2 cellular contexts compared by ENCODE assay signal in genomic region chr6:105789935-105790334, GRCh38.
TF ChIP-seq lines count a peak whose summit lies in the region.

No MANE protein-coding gene starts in this region.

TF ChIP-seq in IMR-90, 13 proteins besides CTCF, POLR2A, EP300 and RAD21 (continued from another document):
- TF ChIP-seq CEBPB (IDR thresholded peaks at IDR 0.05; ENCODE audit: low read depth, low read length) (no peak), FOS (IDR thresholded peaks at IDR 0.05; ENCODE audit: low read depth, low read length) (no peak), SMC3 (IDR thresholded peaks at IDR 0.05; ENCODE audit: low read depth, low read length) (no peak), RFX5 (IDR thresholded peaks at IDR 0.05; ENCODE audit: low read depth, low read length) (no peak), ELK1 (IDR thresholded peaks at IDR 0.05; ENCODE audit: borderline replicate concordance, low read depth, low read length) (no peak), MAZ (IDR thresholded peaks at IDR 0.05; ENCODE audit: borderline replicate concordance, low read depth, low read length) (no peak), MXI1 (IDR thresholded peaks at IDR 0.05; ENCODE audit: borderline replicate concordance, low read depth, low read length) (no peak), MAFK (IDR thresholded peaks at IDR 0.05; ENCODE audit: low read depth, low read length) (no peak), USF2 (IDR thresholded peaks at IDR 0.05; ENCODE audit: low read depth, low read length) (no peak)

TF ChIP-seq in K562, 482 proteins besides CTCF, POLR2A, EP300 and RAD21:
- TF ChIP-seq PKNOX1 (IDR thresholded peaks at IDR 0.05): no peak
